1 cellular context compared by ENCODE assay signal in genomic region chr12:50661300-50662120, GRCh38.
TF ChIP-seq lines count a peak whose summit lies in the region.

No MANE protein-coding gene starts in this region.

TF ChIP-seq in GM23338, 12 proteins besides CTCF, POLR2A, EP300 and RAD21 (continued from another document):
- TF ChIP-seq REST (IDR thresholded peaks at IDR 0.05; ENCODE audit: unreplicated experiment) = no peak
TF ChIP-seq in GM23338: peak in this region for 0.
